24 cellular contexts compared by ENCODE assay signal in the genomic region with DNA sequence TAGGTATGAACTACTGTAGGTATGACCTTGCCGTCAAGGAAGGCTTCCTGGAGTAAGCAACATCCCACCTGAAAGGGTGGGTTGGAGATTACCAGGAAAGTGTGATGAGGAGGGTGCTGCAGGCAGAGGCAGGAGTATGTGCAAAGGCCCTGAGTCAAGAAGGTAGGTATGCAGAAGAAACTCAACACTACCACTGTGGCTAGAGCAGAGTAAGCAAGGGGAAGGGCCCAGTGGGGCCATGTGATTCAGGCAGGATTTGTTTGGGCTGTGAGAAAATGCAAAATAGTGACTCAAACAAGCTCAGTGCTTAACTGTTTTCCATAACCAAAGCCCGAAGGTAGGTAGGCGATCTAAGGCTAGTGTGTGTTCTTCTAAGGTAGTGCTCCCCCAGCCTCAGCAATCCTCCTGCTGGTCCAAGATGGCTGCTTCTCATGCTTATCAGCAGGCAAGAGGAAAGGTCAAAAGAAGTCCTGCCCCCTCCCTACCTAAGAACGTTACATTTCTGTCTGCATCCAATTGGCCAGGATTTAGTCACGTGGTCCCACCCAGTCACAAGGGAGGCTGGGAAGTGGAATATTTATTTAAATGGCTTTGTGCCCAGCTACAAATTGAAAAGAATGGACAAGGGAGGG. TPM values are rescaled to one million over a fixed set of nuclear protein-coding genes. Genes with fewer than 3 reads are reported as not detected.
A peak's percentile ranks its signal among the peaks of the same experiment; 100 is the strongest.
DNase-seq lines count a peak whose midpoint lies in the region; ATAC-seq and TF ChIP-seq lines count a peak whose summit lies in the region.
"Had no signal": no experiment of that assay in that cellular context is flagged by ENCODE, and none has a peak within 500 bp of the region (broad histone marks: within the 10 kb centered on the region; RNA-seq: fewer than 3 reads in every experiment).

No MANE protein-coding gene starts in this region.

- H3K36me3 ChIP-seq in NT2/D1 (ENCODE audit: insufficient read depth, insufficient read length, low read length) = no peaks in the 10 kb centered on the region
- H3K36me3 ChIP-seq: esophagus squamous epithelium, tibial nerve had no signal

- peaks cover 15% of the 10 kb centered on the region; the same call in 1 of the 2 replicates for H3K9me3 ChIP-seq in NT2/D1 (ENCODE audit: insufficient read depth, low read length)
- H3K9me3 ChIP-seq: esophagus squamous epithelium, tibial nerve had no signal

- in situ Hi-C loops in GM13976 (cut with MboI; ENCODE audit: low sequenced_read_pairs, unreplicated experiment) = no loop called here

- H3K27me3 ChIP-seq in NT2/D1 (ENCODE audit: insufficient read depth, insufficient read length) = no peaks in the 10 kb centered on the region
- H3K27me3 ChIP-seq: esophagus squamous epithelium, tibial nerve had no signal

- no peak for TF ChIP-seq CTCF in GM13976 (IDR thresholded peaks at IDR 0.05; ENCODE audit: borderline replicate concordance, control extremely low read depth, extremely low read depth, insufficient read depth, missing control alignments)
- TF ChIP-seq CTCF in fibroblast of the aortic adventitia (IDR thresholded peaks at IDR 0.05; ENCODE audit: insufficient read depth, low read length) = no peak

- H3K9ac ChIP-seq in NT2/D1 (ENCODE audit: insufficient read length, low read depth) = no peak overlapping the region
- H3K9ac ChIP-seq: KMS-11 had no signal

- peak; percentile 31 for DNase-seq in A172 (ENCODE audit: low spot score)
- DNase-seq in GM13976 (ENCODE audit: low spot score) = peak; percentile 28
- DNase-seq in NT2/D1 (ENCODE audit: low read depth, low spot score) = peak; percentile 61
- DNase-seq in fibroblast of the aortic adventitia (ENCODE audit: low read depth) = peak; percentile 52
- DNase-seq in SKM-1 treated with dmso at 0.1 percent for 144 hours (lab: John Stamatoyannopoulos, UW; ENCODE audit: unreplicated experiment) = no peak
- DNase-seq in T-helper 1 cell = no peak
- no peak for DNase-seq in NCI-H510A treated with DMSO at 0.1 percent for 48 hours (lab: John Stamatoyannopoulos, UW)
- DNase-seq: activated CD4-positive, CD25-positive, alpha-beta regulatory T cell; amniotic stem cell; caudate nucleus; DMS79 treated with DMSO at 0.1 percent for 48 hours; esophagus squamous epithelium; hippocampal formation; NCI-H1092 treated with DMSO at 0.1 percent for 48 hours; NCI-H2107; NCI-H524 treated with DMSO at 0.1 percent for 48 hours; SHP77 treated with DMSO at 0.1 percent for 48 hours; T-helper 2 cell had no signal

- no peak overlapping the region for H3K4me3 ChIP-seq in NT2/D1 (ENCODE audit: insufficient read length, low read depth)
- H3K4me3 ChIP-seq in fibroblast of the aortic adventitia (ENCODE audit: low read depth, low read length) = no peak overlapping the region
- H3K4me3 ChIP-seq: esophagus squamous epithelium, tibial nerve had no signal

- ATAC-seq in GM21786 (IDR thresholded peaks at IDR 0.05; ENCODE audit: unreplicated experiment) = no peak

- peaks cover 3% of the 10 kb centered on the region for H3K4me1 ChIP-seq in NT2/D1 (ENCODE audit: insufficient read depth, insufficient read length)

RNA-seq across cellular contexts. Expression of gene HMGA1, which starts 36.2 kb away (rescaled TPM):
- total RNA-seq in A172 (2014; rRNA removed; shearing (Covaris generic)) = 72.3 and 117 TPM in 2 replicates
- total RNA-seq in fibroblast of the aortic adventitia (ENCODE audit: low replicate concordance) = 38.6 and 635 TPM in 2 replicates

RNA-seq across cellular contexts. Expression of gene SMIM29, which starts 48.4 kb away (rescaled TPM):
- 49.6 and 70.8 TPM in 2 replicates for total RNA-seq in A172 (2014; rRNA removed; shearing (Covaris generic))
- total RNA-seq in fibroblast of the aortic adventitia (ENCODE audit: low replicate concordance) = 14.7 and 44.7 TPM in 2 replicates

RNA-seq across cellular contexts. Expression of gene GRM4, which starts 54.6 kb away (rescaled TPM):
- total RNA-seq in A172 (2014; rRNA removed; shearing (Covaris generic)) = 0.96 TPM in 1 of 2 replicates, not detected in the other
- 0.08 TPM in 1 of 2 replicates, not detected in the other for total RNA-seq in fibroblast of the aortic adventitia (ENCODE audit: low replicate concordance)
- total RNA-seq: activated T-helper 1 cell treated with anti-CD3 and anti-CD28 coated beads, Interleukin-12 subunit alpha, Interleukin-12 subunit beta, Interleukin-2, Interleukin-4 antibody, amounts not matched to agents 30 ng/mL and 10 ng/mL and 1 ng/mL, durations not matched to agents 14 hours and 24 hours and 36 hours; esophagus squamous epithelium; H4; neural crest cell; tibial nerve had no signal

Comparison
In these comparisons a context has a peak if more than half of its experiments do, and no peak if none do; other contexts are left out.
1. DNase-seq: peak in A172 (single experiment), GM13976 (single experiment), NT2/D1 (single experiment) and fibroblast of the aortic adventitia (single experiment); none in SKM-1 treated with dmso at 0.1 percent for 144 hours (single experiment), T-helper 1 cell (0 of 5) and NCI-H510A treated with DMSO at 0.1 percent for 48 hours (single experiment).